In the genomic region with DNA sequence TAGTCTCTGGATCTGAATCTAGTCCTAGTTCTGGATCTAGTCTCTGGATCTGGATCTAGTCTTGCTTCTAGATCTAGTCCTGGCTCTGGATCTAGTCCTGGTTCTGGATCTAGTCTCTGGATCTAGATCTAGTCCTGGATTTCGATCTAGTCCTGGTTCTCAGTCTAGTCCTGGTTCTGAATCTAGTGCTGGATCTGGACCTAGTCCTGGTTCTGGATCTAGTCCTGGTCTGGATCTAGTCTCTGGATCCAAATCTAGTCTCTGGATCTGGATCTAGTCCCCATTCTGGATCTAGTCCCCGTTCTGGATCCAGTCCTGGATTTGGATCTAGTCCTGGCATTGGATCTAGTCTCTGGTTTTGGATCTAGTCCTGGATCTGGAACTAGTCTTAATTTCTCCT, we compare ENCODE assay signal across 29 cellular contexts. TPM values are rescaled to one million over a fixed set of nuclear protein-coding genes. Genes with fewer than 3 reads are reported as not detected.
"Had no signal": no experiment of that assay in that cellular context is flagged by ENCODE, and none has a peak within 500 bp of the region (broad histone marks: within the 10 kb centered on the region; RNA-seq: fewer than 3 reads in every experiment).

No MANE protein-coding gene starts in this region.

- H3K36me3 Mint-ChIP-seq: naive thymus-derived CD8-positive, alpha-beta T cell; neural progenitor cell; stimulated activated memory B cell treated with anti-CD40 and anti-IgM and Interleukin-4, amounts not matched to agents 10 μg/mL and 1 μg/mL and 100 μg/mL, for 72 hours; type B pancreatic cell had no signal

- H3K27ac Mint-ChIP-seq: naive thymus-derived CD8-positive, alpha-beta T cell; nephron; neural progenitor cell; progenitor cell of endocrine pancreas; stimulated activated memory B cell treated with anti-CD40 and anti-IgM and Interleukin-4, amounts not matched to agents 10 μg/mL and 1 μg/mL and 100 μg/mL, for 72 hours; type B pancreatic cell had no signal

- H3K9me3 Mint-ChIP-seq: naive thymus-derived CD8-positive, alpha-beta T cell; nephron; neural progenitor cell; stimulated activated memory B cell treated with anti-CD40 and anti-IgM and Interleukin-4, amounts not matched to agents 10 μg/mL and 1 μg/mL and 100 μg/mL, for 72 hours; stimulated activated naive CD8-positive, alpha-beta T cell treated with anti-CD3 and anti-CD28 coated beads, Interleukin-15, amount 100 ng/mL, for 72 hours had no signal

- H3K27ac ChIP-seq: neural progenitor cell, ovary, parathyroid adenoma, psoas muscle, skin epidermis, spleen, suprapubic skin, testis, tibial artery, transverse colon, upper lobe of right lung, uterus had no signal

- H3K9ac ChIP-seq: neural progenitor cell, parathyroid adenoma had no signal

- H3K4me2 ChIP-seq: neural progenitor cell, smooth muscle cell had no signal

- H3K79me2 ChIP-seq: parathyroid adenoma had no signal

- DNase-seq: naive thymus-derived CD8-positive, alpha-beta T cell; occipital lobe; ovary; psoas muscle; right cardiac atrium; spleen; stimulated activated CD4-positive, alpha-beta T cell treated with anti-CD3 and anti-CD28 coated beads, Interleukin-12 subunit alpha, Interleukin-12 subunit beta, amount 100 ng/mL, for 4 hours; stimulated activated CD4-positive, alpha-beta T cell treated with anti-CD3 and anti-CD28 coated beads, Interleukin-1b, Interleukin-23, amount 100 ng/mL, for 48 hours; stimulated activated CD4-positive, alpha-beta T cell treated with anti-CD3 and anti-CD28 coated beads, Interleukin-4, amount 100 ng/mL, for 1 hour; stimulated activated CD4-positive, alpha-beta T cell treated with anti-CD3 and anti-CD28 coated beads, Interleukin-4, amount 100 ng/mL, for 4 hours; stimulated activated CD8-positive, alpha-beta memory T cell treated with anti-CD3 and anti-CD28 coated beads, Interleukin-4, amount 100 ng/mL, for 48 hours; stimulated activated naive CD4-positive, alpha-beta T cell; stimulated activated naive CD8-positive, alpha-beta T cell treated with anti-CD3 and anti-CD28 coated beads, Interleukin-15, amount 100 ng/mL, for 72 hours; stimulated activated naive CD8-positive, alpha-beta T cell treated with anti-CD3 and anti-CD28 coated beads, Interleukin-15, Interleukin-2, amounts not matched to agents 100 U/mL and 50 U/mL, for 24 hours; testis; tibial artery; transverse colon; upper lobe of right lung; uterus had no signal

- H3K4me1 ChIP-seq: neural progenitor cell, psoas muscle, suprapubic skin, testis, transverse colon, upper lobe of right lung, uterus had no signal

- H3K27me3 Mint-ChIP-seq: stimulated activated memory B cell treated with anti-CD40 and anti-IgM and Interleukin-4, amounts not matched to agents 10 μg/mL and 1 μg/mL and 100 μg/mL, for 72 hours; stimulated activated naive CD8-positive, alpha-beta T cell treated with anti-CD3 and anti-CD28 coated beads, Interleukin-15, amount 100 ng/mL, for 72 hours had no signal

- H3K4me3 ChIP-seq: neural progenitor cell, ovary, psoas muscle, skin epidermis, smooth muscle cell, spleen, suprapubic skin, testis, tibial artery, transverse colon, upper lobe of right lung, uterus had no signal

- H3K36me3 ChIP-seq: neural progenitor cell, ovary, spleen, suprapubic skin, tibial artery, transverse colon, upper lobe of right lung, uterus had no signal

- H3K27me3 ChIP-seq: neural progenitor cell, ovary, spleen, suprapubic skin, testis, tibial artery, transverse colon, upper lobe of right lung, uterus had no signal

- H3K4me1 Mint-ChIP-seq: stimulated activated memory B cell treated with anti-CD40 and anti-IgM and Interleukin-4, amounts not matched to agents 10 μg/mL and 1 μg/mL and 100 μg/mL, for 72 hours; stimulated activated naive CD8-positive, alpha-beta T cell treated with anti-CD3 and anti-CD28 coated beads, Interleukin-15, amount 100 ng/mL, for 72 hours had no signal

- H2AFZ ChIP-seq: neural progenitor cell, parathyroid adenoma had no signal

- ATAC-seq: naive thymus-derived CD8-positive, alpha-beta T cell; psoas muscle; right cardiac atrium; sciatic nerve; stimulated activated memory B cell treated with anti-CD40 and anti-IgM and Interleukin-4, amounts not matched to agents 10 μg/mL and 1 μg/mL and 100 μg/mL, for 72 hours; stimulated activated naive CD8-positive, alpha-beta T cell treated with anti-CD3 and anti-CD28 coated beads, Interleukin-15, amount 100 ng/mL, for 72 hours; stimulated activated naive CD8-positive, alpha-beta T cell treated with anti-CD3 and anti-CD28 coated beads, Interleukin-15, Interleukin-2, amounts not matched to agents 100 U/mL and 50 U/mL, for 24 hours; upper lobe of right lung had no signal

- H3K9me3 ChIP-seq: ovary, psoas muscle, spleen, suprapubic skin, testis, tibial artery, transverse colon, upper lobe of right lung, uterus had no signal

- H3K4me3 Mint-ChIP-seq: naive thymus-derived CD8-positive, alpha-beta T cell; nephron; neural progenitor cell; stimulated activated memory B cell treated with anti-CD40 and anti-IgM and Interleukin-4, amounts not matched to agents 10 μg/mL and 1 μg/mL and 100 μg/mL, for 72 hours; stimulated activated naive CD8-positive, alpha-beta T cell treated with anti-CD3 and anti-CD28 coated beads, Interleukin-15, amount 100 ng/mL, for 72 hours; type B pancreatic cell had no signal

RNA-seq across cellular contexts. Expression of gene VAT1L, which starts 29.9 kb away (rescaled TPM):
- total RNA-seq: naive thymus-derived CD8-positive, alpha-beta T cell had no signal
- polyA plus RNA-seq: naive thymus-derived CD8-positive, alpha-beta T cell had no signal
